2 cellular contexts compared by ENCODE assay signal in genomic region chr2:24392542-24393059, GRCh38.
A peak's percentile ranks its signal among the peaks of the same experiment; 100 is the strongest.
TF ChIP-seq lines count a peak whose summit lies in the region.

No MANE protein-coding gene starts in this region.

TF ChIP-seq in HEK293, 187 proteins besides CTCF, POLR2A, EP300 and RAD21:
- TF ChIP-seq, protein P1, sequence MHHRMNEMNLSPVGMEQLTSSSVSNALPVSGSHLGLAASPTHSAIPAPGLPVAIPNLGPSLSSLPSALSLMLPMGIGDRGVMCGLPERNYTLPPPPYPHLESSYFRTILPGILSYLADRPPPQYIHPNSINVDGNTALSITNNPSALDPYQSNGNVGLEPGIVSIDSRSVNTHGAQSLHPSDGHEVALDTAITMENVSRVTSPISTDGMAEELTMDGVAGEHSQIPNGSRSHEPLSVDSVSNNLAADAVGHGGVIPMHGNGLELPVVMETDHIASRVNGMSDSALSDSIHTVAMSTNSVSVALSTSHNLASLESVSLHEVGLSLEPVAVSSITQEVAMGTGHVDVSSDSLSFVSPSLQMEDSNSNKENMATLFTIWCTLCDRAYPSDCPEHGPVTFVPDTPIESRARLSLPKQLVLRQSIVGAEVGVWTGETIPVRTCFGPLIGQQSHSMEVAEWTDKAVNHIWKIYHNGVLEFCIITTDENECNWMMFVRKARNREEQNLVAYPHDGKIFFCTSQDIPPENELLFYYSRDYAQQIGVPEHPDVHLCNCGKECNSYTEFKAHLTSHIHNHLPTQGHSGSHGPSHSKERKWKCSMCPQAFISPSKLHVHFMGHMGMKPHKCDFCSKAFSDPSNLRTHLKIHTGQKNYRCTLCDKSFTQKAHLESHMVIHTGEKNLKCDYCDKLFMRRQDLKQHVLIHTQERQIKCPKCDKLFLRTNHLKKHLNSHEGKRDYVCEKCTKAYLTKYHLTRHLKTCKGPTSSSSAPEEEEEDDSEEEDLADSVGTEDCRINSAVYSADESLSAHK (tag by site-specific recombination; IDR thresholded peaks at IDR 0.05), result no peak
- TF ChIP-seq ZBTB17 (tag by site-specific recombination; IDR thresholded peaks at IDR 0.05) (peak; percentile 50), TCF7L2 (IDR thresholded peaks at IDR 0.05; ENCODE audit: borderline replicate concordance, low read depth, low read length) (no peak), ZNF202 (tag by site-specific recombination; IDR thresholded peaks at IDR 0.05; ENCODE audit: borderline replicate concordance) (no peak), ZNF529 (tag by site-specific recombination; IDR thresholded peaks at IDR 0.05; ENCODE audit: insufficient replicate concordance) (no peak)

TF ChIP-seq in HepG2, 621 proteins besides CTCF, POLR2A, EP300 and RAD21:
- TF ChIP-seq MAFF (IDR thresholded peaks at IDR 0.05; ENCODE audit: low read depth, low read length) (peak; percentile 80), SNAPC2 (CRISPR knock-in tag; IDR thresholded peaks at IDR 0.05) (no peak), ZNF878 (CRISPR knock-in tag; IDR thresholded peaks at IDR 0.05) (no peak), ZNF230 (CRISPR knock-in tag; IDR thresholded peaks at IDR 0.05) (no peak), ZSCAN9 (CRISPR knock-in tag; IDR thresholded peaks at IDR 0.05; ENCODE audit: borderline replicate concordance) (no peak), MAFK (conservative IDR thresholded peaks at IDR 0.05 in 1 of 2, IDR thresholded peaks at IDR 0.05 in 1 of 2; ENCODE audit: low read length in 2 of 2) (peak; percentile 75 to 88)
- TF ChIP-seq, protein P2, sequence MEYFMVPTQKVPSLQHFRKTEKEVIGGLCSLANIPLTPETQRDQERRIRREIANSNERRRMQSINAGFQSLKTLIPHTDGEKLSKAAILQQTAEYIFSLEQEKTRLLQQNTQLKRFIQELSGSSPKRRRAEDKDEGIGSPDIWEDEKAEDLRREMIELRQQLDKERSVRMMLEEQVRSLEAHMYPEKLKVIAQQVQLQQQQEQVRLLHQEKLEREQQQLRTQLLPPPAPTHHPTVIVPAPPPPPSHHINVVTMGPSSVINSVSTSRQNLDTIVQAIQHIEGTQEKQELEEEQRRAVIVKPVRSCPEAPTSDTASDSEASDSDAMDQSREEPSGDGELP (IDR thresholded peaks at IDR 0.05; ENCODE audit: borderline replicate concordance, low read depth), result no peak
TF ChIP-seq in HepG2: peak in this region for 2.
